In genomic region chr3:138361193-138361525, GRCh38 we compare ENCODE assay signal across 26 cellular contexts. TPM values are rescaled to one million over a fixed set of nuclear protein-coding genes. Genes with fewer than 3 reads are reported as not detected.
DNase-seq lines count a peak whose midpoint lies in the region; ATAC-seq and TF ChIP-seq lines count a peak whose summit lies in the region.
"Had no signal": no experiment of that assay in that cellular context is flagged by ENCODE, and none has a peak within 500 bp of the region (broad histone marks: within the 10 kb centered on the region; RNA-seq: fewer than 3 reads in every experiment).

No MANE protein-coding gene starts in this region.

- intact Hi-C loops in left cardiac atrium (cut with DNase I): no loop called here

- H3K9me3 Mint-ChIP-seq in chondrocyte (ENCODE audit: low read depth) (no peaks in the 10 kb centered on the region), nephron progenitor cell (no peaks in the 10 kb centered on the region)
- H3K9me3 Mint-ChIP-seq: activated CD4-positive, alpha-beta memory T cell treated with anti-CD3 and anti-CD28 coated beads for 36 hours; activated naive CD8-positive, alpha-beta T cell treated with anti-CD3 and anti-CD28 coated beads, Interleukin-2, amount 10 ng/mL, durations not matched to agents 7 days and 5 days; CD4-positive, alpha-beta memory T cell; stimulated activated memory B cell treated with anti-CD40 and anti-IgM and Interleukin-4, amounts not matched to agents 10 μg/mL and 1 μg/mL and 100 μg/mL, for 72 hours; T-cell had no signal

- DNase-seq in cardiac muscle cell (ENCODE audit: low read depth in 1 of 2, low spot score in 1 of 2) (no peak), left cardiac atrium (no peak), chondrocyte (ENCODE audit: low spot score) (no peak), nephron progenitor cell (no peak), GM13977 (ENCODE audit: low spot score) (no peak), amygdala (lab: John Stamatoyannopoulos, UW) (no peak)
- DNase-seq: activated CD4-positive, alpha-beta memory T cell treated with anti-CD3 and anti-CD28 coated beads for 36 hours; activated effector memory CD4-positive, alpha-beta T cell treated with Interleukin-2 at 50 U/mL for 16 hours; activated naive CD8-positive, alpha-beta T cell treated with anti-CD3 and anti-CD28 coated beads, Interleukin-2, amount 10 ng/mL, durations not matched to agents 7 days and 5 days; CD4-positive, alpha-beta memory T cell; dermis blood vessel endothelial cell; Karpas-422; NCI-H1694; NCI-H524; PC-9; SIG-M5; stimulated activated CD4-positive, alpha-beta T cell treated with anti-CD3 and anti-CD28 coated beads, Interleukin-4, amount 100 ng/mL, for 1 hour; T-cell had no signal

- peaks cover 24% of the 10 kb centered on the region for H3K4me1 ChIP-seq in cardiac muscle cell (ENCODE audit: low read depth)
- H3K4me1 ChIP-seq: HAP-1 had no signal

- peak overlapping the region; percentile 74 for H3K27ac Mint-ChIP-seq in chondrocyte (ENCODE audit: unreplicated experiment)
- H3K27ac Mint-ChIP-seq in nephron progenitor cell: peak overlapping the region; percentile 64
- H3K27ac Mint-ChIP-seq: activated CD4-positive, alpha-beta memory T cell treated with anti-CD3 and anti-CD28 coated beads for 36 hours; activated naive CD8-positive, alpha-beta T cell treated with anti-CD3 and anti-CD28 coated beads, Interleukin-2, amount 10 ng/mL, durations not matched to agents 7 days and 5 days; CD4-positive, alpha-beta memory T cell; stimulated activated memory B cell treated with anti-CD40 and anti-IgM and Interleukin-4, amounts not matched to agents 10 μg/mL and 1 μg/mL and 100 μg/mL, for 72 hours; T-cell had no signal

- no peak overlapping the region for H3K4me3 ChIP-seq in cardiac muscle cell
- H3K4me3 ChIP-seq: HAP-1, PC-9 had no signal

- H3K4me1 Mint-ChIP-seq in chondrocyte (ENCODE audit: low read depth) (peaks cover 41% of the 10 kb centered on the region), nephron progenitor cell (peaks cover 52% of the 10 kb centered on the region)
- H3K4me1 Mint-ChIP-seq: activated naive CD8-positive, alpha-beta T cell treated with anti-CD3 and anti-CD28 coated beads, Interleukin-2, amount 10 ng/mL, durations not matched to agents 7 days and 5 days; CD4-positive, alpha-beta memory T cell; stimulated activated memory B cell treated with anti-CD40 and anti-IgM and Interleukin-4, amounts not matched to agents 10 μg/mL and 1 μg/mL and 100 μg/mL, for 72 hours; T-cell had no signal

- ATAC-seq in left cardiac atrium (no peak), HG02763 (IDR thresholded peaks at IDR 0.05; ENCODE audit: unreplicated experiment) (no peak)
- ATAC-seq: activated CD4-positive, CD25-positive, alpha-beta regulatory T cell treated with anti-CD3 and anti-CD28 coated beads, Interleukin-2, amount 50 U/mL, for 24 hours; stimulated activated memory B cell treated with anti-CD40 and anti-IgM and Interleukin-4, amounts not matched to agents 10 μg/mL and 1 μg/mL and 100 μg/mL, for 72 hours; T-cell had no signal

- TF ChIP-seq CTCF in cardiac muscle cell (IDR thresholded peaks at IDR 0.05; ENCODE audit: low read depth, low read length): no peak
- TF ChIP-seq CTCF in chondrocyte (IDR thresholded peaks at IDR 0.05): no peak
- TF ChIP-seq CTCF in nephron progenitor cell (IDR thresholded peaks at IDR 0.05): no peak
- no peak for TF ChIP-seq CTCF in GM13977 (IDR thresholded peaks at IDR 0.05; ENCODE audit: extremely low read depth, insufficient read depth, missing control alignments)

- no peaks in the 10 kb centered on the region for H3K36me3 Mint-ChIP-seq in chondrocyte (ENCODE audit: low read depth)
- no peaks in the 10 kb centered on the region for H3K36me3 Mint-ChIP-seq in nephron progenitor cell (ENCODE audit: low read depth)
- H3K36me3 Mint-ChIP-seq: activated CD4-positive, alpha-beta memory T cell treated with anti-CD3 and anti-CD28 coated beads for 36 hours; activated naive CD8-positive, alpha-beta T cell treated with anti-CD3 and anti-CD28 coated beads, Interleukin-2, amount 10 ng/mL, durations not matched to agents 7 days and 5 days; CD4-positive, alpha-beta memory T cell; stimulated activated memory B cell treated with anti-CD40 and anti-IgM and Interleukin-4, amounts not matched to agents 10 μg/mL and 1 μg/mL and 100 μg/mL, for 72 hours; T-cell had no signal

- no peaks in the 10 kb centered on the region for H3K9me3 ChIP-seq in cardiac muscle cell (ENCODE audit: low read depth)
- H3K9me3 ChIP-seq: HAP-1 had no signal

- in situ Hi-C loops in GM13977 (cut with MboI; ENCODE audit: low pct_unique_long_range_greater_than_20kb, low sequenced_read_pairs, unreplicated experiment): no loop called here

- no peak overlapping the region for H3K4me3 Mint-ChIP-seq in chondrocyte (ENCODE audit: unreplicated experiment)
- H3K4me3 Mint-ChIP-seq in nephron progenitor cell: no peak overlapping the region
- H3K4me3 Mint-ChIP-seq: activated CD4-positive, alpha-beta memory T cell treated with anti-CD3 and anti-CD28 coated beads for 36 hours; activated naive CD8-positive, alpha-beta T cell treated with anti-CD3 and anti-CD28 coated beads, Interleukin-2, amount 10 ng/mL, durations not matched to agents 7 days and 5 days; CD4-positive, alpha-beta memory T cell; stimulated activated memory B cell treated with anti-CD40 and anti-IgM and Interleukin-4, amounts not matched to agents 10 μg/mL and 1 μg/mL and 100 μg/mL, for 72 hours; T-cell had no signal

- H3K27ac ChIP-seq in cardiac muscle cell (peak overlapping the region; percentile 45), temporal lobe (ENCODE audit: low read depth, low read length) (peak overlapping the region; percentile 89)
- H3K27ac ChIP-seq: 22Rv1, PC-9 had no signal

- no peaks in the 10 kb centered on the region for H3K36me3 ChIP-seq in cardiac muscle cell
- H3K36me3 ChIP-seq: HAP-1 had no signal

- H3K27me3 ChIP-seq in cardiac muscle cell: no peaks in the 10 kb centered on the region

- H3K27me3 Mint-ChIP-seq in chondrocyte (ENCODE audit: low read depth) (no peaks in the 10 kb centered on the region), nephron progenitor cell (ENCODE audit: low read depth, poor library complexity) (no peaks in the 10 kb centered on the region)

RNA-seq across cellular contexts. Expression of gene MRAS, which starts 12.8 kb away (rescaled TPM):
- total RNA-seq in cardiac muscle cell: 68.6 and 92.6 TPM in 2 replicates
- polyA plus RNA-seq in cardiac muscle cell: 66.5 and 105 TPM in 2 replicates
- total RNA-seq in left cardiac atrium: 100 to 1,000 TPM; 213 to 242 TPM
- total RNA-seq in chondrocyte: 64.6 to 75.8 TPM (median 68.4 TPM) in 3 replicates
- total RNA-seq in temporal lobe: 63.9 TPM
- polyA plus RNA-seq: CD4-positive, alpha-beta memory T cell had no signal

RNA-seq across cellular contexts. Expression of gene NME9, which starts 31.5 kb away (rescaled TPM):
- total RNA-seq in cardiac muscle cell (4.8 and 5.1 TPM in 2 replicates), left cardiac atrium (not detected), chondrocyte (not detected in 3 replicates), temporal lobe (3.9 TPM)
- 2.9 and 4.9 TPM in 2 replicates for polyA plus RNA-seq in cardiac muscle cell
- total RNA-seq: dermis blood vessel endothelial cell, endothelial cell of umbilical vein, glomerular endothelial cell, PC-9 had no signal
